In genomic region chr5:181236954-181237641, GRCh38 we compare ENCODE assay signal across 22 cellular contexts. TPM values are rescaled to one million over a fixed set of nuclear protein-coding genes. Genes with fewer than 3 reads are reported as not detected.
DNase-seq lines count a peak whose midpoint lies in the region; ATAC-seq, FAIRE-seq and TF ChIP-seq lines count a peak whose summit lies in the region.
"Had no signal": no experiment of that assay in that cellular context is flagged by ENCODE, and none has a peak within 500 bp of the region (broad histone marks: within the 10 kb centered on the region; RNA-seq: fewer than 3 reads in every experiment).

No MANE protein-coding gene starts in this region.

- no peak overlapping the region for H3K4me3 Mint-ChIP-seq in activated T-cell treated with anti-CD3 and anti-CD28 coated beads, Interleukin-2, amount 50 U/mL, for 24 hours
- H3K4me3 Mint-ChIP-seq in neural progenitor cell = no peak overlapping the region
- H3K4me3 Mint-ChIP-seq in T-helper 2 cell treated with Interferon-gamma antibody and Interleukin-4, amounts not matched to agents 5 μg/mL and 100 μg/mL, for 36 hours = no peak overlapping the region
- H3K4me3 Mint-ChIP-seq: type B pancreatic cell had no signal

- H2AFZ ChIP-seq in GM12878 (ENCODE audit: control insufficient read depth, low read depth, low read length) (no peak overlapping the region), neural progenitor cell (replicated peaks) (no peak overlapping the region)

- H3K9ac ChIP-seq in HUES64 (ENCODE audit: low read depth, low read length) (no peak overlapping the region), GM12878 (ENCODE audit: control insufficient read depth, insufficient read depth, low read length) (no peak overlapping the region), neural progenitor cell (peak overlapping the region; percentile 27)
- H3K9ac ChIP-seq: BLaER1 had no signal

- H3K36me3 Mint-ChIP-seq in activated T-cell treated with anti-CD3 and anti-CD28 coated beads, Interleukin-2, amount 50 U/mL, for 24 hours (ENCODE audit: low read depth) = peaks cover 92% of the 10 kb centered on the region
- H3K36me3 Mint-ChIP-seq in neural progenitor cell = peaks cover 47% of the 10 kb centered on the region
- peaks cover 87% of the 10 kb centered on the region for H3K36me3 Mint-ChIP-seq in T-helper 2 cell treated with Interferon-gamma antibody and Interleukin-4, amounts not matched to agents 5 μg/mL and 100 μg/mL, for 36 hours (ENCODE audit: low read depth)

- no peak for ATAC-seq in GM12878
- ATAC-seq: HCT116, left cardiac atrium had no signal

- SMC1A ChIA-PET in GM12878 (lab: Charles Lee; ENCODE audit: uncharacterized antibody, unreplicated experiment) = no interaction called here

- POLR2A ChIA-PET in GM12878 (lab: Charles Lee) = interaction anchor here (0.9 to 1.8 kb wide), 3 partner anchors 14 to 46 kb away, joined by 3 to 7 read pairs (median 3); partner anchors contain the start of gene TRIM41

- FAIRE-seq in GM12878 (lab: Jason Lieb, UNC) = no peak
- FAIRE-seq: colon had no signal

- no peak overlapping the region for H3K4me2 ChIP-seq in GM12878 (ENCODE audit: control insufficient read depth, insufficient read depth)
- H3K4me2 ChIP-seq in neural progenitor cell = no peak overlapping the region
- H3K4me2 ChIP-seq: BLaER1, smooth muscle cell had no signal

- H3K27ac ChIP-seq in HUES64 (ENCODE audit: low read depth, low read length) = peak overlapping the region; percentile 5; the same call in 1 of the 2 replicates
- no peak overlapping the region for H3K27ac ChIP-seq in GM12878 (ENCODE audit: control insufficient read depth, insufficient read depth)
- H3K27ac ChIP-seq in neural progenitor cell = peak overlapping the region; percentile 70
- H3K27ac ChIP-seq in sigmoid colon = no peak overlapping the region
- H3K27ac ChIP-seq: BLaER1, stomach had no signal

- H3K79me2 ChIP-seq in GM12878 (ENCODE audit: control insufficient read depth, insufficient read depth, low read length) (peaks cover 40% of the 10 kb centered on the region), neural progenitor cell (ENCODE audit: low read depth) (peaks cover 42% of the 10 kb centered on the region)

- peaks cover 15% of the 10 kb centered on the region for H4K20me1 ChIP-seq in GM12878 (ENCODE audit: control insufficient read depth, insufficient read depth)
- H4K20me1 ChIP-seq in neural progenitor cell (ENCODE audit: low read depth) = peaks cover 76% of the 10 kb centered on the region

- BruUV-seq in GM12878 (replicated peaks; lab: Mats Ljungman, UMichigan) = no TSS peak

- no peaks in the 10 kb centered on the region for H3K9me3 ChIP-seq in HUES64 (ENCODE audit: insufficient read depth, low read depth, low read length)
- H3K9me3 ChIP-seq in GM12878 (replicated peaks; ENCODE audit: control insufficient read depth, insufficient read depth, low read length) = no peaks in the 10 kb centered on the region
- no peaks in the 10 kb centered on the region for H3K9me3 ChIP-seq in neural progenitor cell (ENCODE audit: low read depth)
- H3K9me3 ChIP-seq in sigmoid colon = no peaks in the 10 kb centered on the region
- H3K9me3 ChIP-seq: BLaER1, stomach had no signal

- no peak for TF ChIP-seq CTCF in GM12878 (IDR thresholded peaks at IDR 0.05 in 2 of 3, conservative IDR thresholded peaks at IDR 0.05 in 1 of 3; ENCODE audit: control insufficient read depth in 2 of 3, extremely low read depth in 1 of 3, insufficient read depth in 1 of 3, low read depth in 3 of 3, low read length in 3 of 3)
- TF ChIP-seq CTCF in neural progenitor cell (IDR thresholded peaks at IDR 0.05) = no peak
- TF ChIP-seq CTCF in sigmoid colon (IDR thresholded peaks at IDR 0.05) = no peak

- no peak for TF ChIP-seq RAD21 in GM12878 (IDR thresholded peaks at IDR 0.05; ENCODE audit: insufficient read depth, low read depth, low read length)

- H3K36me3 ChIP-seq in HUES64 (ENCODE audit: insufficient read depth, low read length) = peaks cover 94% of the 10 kb centered on the region
- H3K36me3 ChIP-seq in GM12878 (ENCODE audit: control insufficient read depth in 2 of 2, insufficient read depth in 2 of 2, low read length in 1 of 2) = peaks cover 47 to 53% of the 10 kb centered on the region in 2 experiments
- H3K36me3 ChIP-seq in neural progenitor cell = peaks cover 17% of the 10 kb centered on the region
- peaks cover 80 to 100% (median 85%) of the 10 kb centered on the region in 4 donors for H3K36me3 ChIP-seq in sigmoid colon

- H3K27me3 Mint-ChIP-seq in activated T-cell treated with anti-CD3 and anti-CD28 coated beads, Interleukin-2, amount 50 U/mL, for 24 hours = no peaks in the 10 kb centered on the region
- H3K27me3 Mint-ChIP-seq in neural progenitor cell (ENCODE audit: insufficient read depth, low read depth) = peaks cover 7% of the 10 kb centered on the region
- no peaks in the 10 kb centered on the region for H3K27me3 Mint-ChIP-seq in T-helper 2 cell treated with Interferon-gamma antibody and Interleukin-4, amounts not matched to agents 5 μg/mL and 100 μg/mL, for 36 hours (ENCODE audit: low read depth)
- H3K27me3 Mint-ChIP-seq: activated CD4-positive, alpha-beta T cell treated with anti-CD3 and anti-CD28 coated beads, Interleukin-2, amount 10 ng/mL, durations not matched to agents 24 days and 14 days; type B pancreatic cell had no signal

- intact Hi-C loops in GM12878 (cut with micrococcal nuclease; ENCODE audit: unreplicated experiment) = no loop called here
- intact Hi-C loops in sigmoid colon (cut with DNase I) = no loop called here

- RAD21 ChIA-PET in GM12878 (lab: Charles Lee; ENCODE audit: unreplicated experiment) = no interaction called here

- in situ Hi-C loops in GM12878 (cut with MboI) = no loop called here

- H3K27ac Mint-ChIP-seq in activated T-cell treated with anti-CD3 and anti-CD28 coated beads, Interleukin-2, amount 50 U/mL, for 24 hours = peak overlapping the region; percentile 100
- H3K27ac Mint-ChIP-seq in neural progenitor cell = no peak overlapping the region
- H3K27ac Mint-ChIP-seq in T-helper 2 cell treated with Interferon-gamma antibody and Interleukin-4, amounts not matched to agents 5 μg/mL and 100 μg/mL, for 36 hours = no peak overlapping the region

- H3K27me3 ChIP-seq in HUES64 (ENCODE audit: insufficient read depth, low read length) (no peaks in the 10 kb centered on the region), GM12878 (replicated peaks in 1 of 2; ENCODE audit: control insufficient read depth in 2 of 2, insufficient read depth in 2 of 2, low read length in 1 of 2) (no peaks in the 10 kb centered on the region), neural progenitor cell (no peaks in the 10 kb centered on the region), sigmoid colon (no peaks in the 10 kb centered on the region)
- H3K27me3 ChIP-seq: BLaER1, stomach had no signal

- peaks cover 84% of the 10 kb centered on the region for H3F3A ChIP-seq in neural progenitor cell (ENCODE audit: low read depth)

- TF ChIP-seq EP300 in GM12878 (IDR thresholded peaks at IDR 0.05; ENCODE audit: borderline replicate concordance in 1 of 2, control insufficient read depth in 1 of 2, low read depth in 2 of 2, low read length in 2 of 2) (no peak), sigmoid colon (IDR thresholded peaks at IDR 0.05) (no peak)

- TF ChIP-seq POLR2A in GM12878 (IDR thresholded peaks at IDR 0.05; ENCODE audit: low read depth, low read length) = peak; percentile 63
- TF ChIP-seq POLR2A in sigmoid colon (IDR thresholded peaks at IDR 0.05) = no peak

- CTCF ChIA-PET in GM12878 (lab: Yijun Ruan, JAX) = interaction anchor here (1.0 kb wide), 1 partner anchor 12 kb away, joined by 3 read pairs; no protein-coding TSS in a partner anchor

- H3K4me1 Mint-ChIP-seq in activated T-cell treated with anti-CD3 and anti-CD28 coated beads, Interleukin-2, amount 50 U/mL, for 24 hours (ENCODE audit: low read depth) = peaks cover 42% of the 10 kb centered on the region
- H3K4me1 Mint-ChIP-seq in neural progenitor cell = peaks cover 12% of the 10 kb centered on the region
- peaks cover 20% of the 10 kb centered on the region for H3K4me1 Mint-ChIP-seq in T-helper 2 cell treated with Interferon-gamma antibody and Interleukin-4, amounts not matched to agents 5 μg/mL and 100 μg/mL, for 36 hours (ENCODE audit: low read depth)

- H3K9me3 Mint-ChIP-seq in activated T-cell treated with anti-CD3 and anti-CD28 coated beads, Interleukin-2, amount 50 U/mL, for 24 hours = peaks cover 2% of the 10 kb centered on the region
- no peaks in the 10 kb centered on the region for H3K9me3 Mint-ChIP-seq in neural progenitor cell
- H3K9me3 Mint-ChIP-seq in T-helper 2 cell treated with Interferon-gamma antibody and Interleukin-4, amounts not matched to agents 5 μg/mL and 100 μg/mL, for 36 hours = no peaks in the 10 kb centered on the region
- H3K9me3 Mint-ChIP-seq: activated CD4-positive, alpha-beta T cell treated with anti-CD3 and anti-CD28 coated beads, Interleukin-2, amount 10 ng/mL, durations not matched to agents 24 days and 14 days; type B pancreatic cell had no signal

- no peak for DNase-seq in activated T-cell treated with anti-CD3 and anti-CD28 coated beads, Interleukin-2, amount 50 U/mL, for 24 hours
- DNase-seq in activated T-cell treated with anti-CD3 and anti-CD28 coated beads for 4 hours (no peak), GM12878 (ENCODE audit: low read depth, low spot score) (no peak), neural progenitor cell (ENCODE audit: low spot score) (no peak), sigmoid colon (no peak), SK-N-DZ (ENCODE audit: low spot score) (no peak)
- no peak for DNase-seq in T-helper 2 cell treated with Interferon-gamma antibody and Interleukin-4, amounts not matched to agents 5 μg/mL and 100 μg/mL, for 36 hours (ENCODE audit: low spot score)
- DNase-seq: activated CD4-positive, alpha-beta T cell treated with anti-CD3 and anti-CD28 coated beads, Interleukin-2, amount 10 ng/mL, durations not matched to agents 24 days and 14 days; left cardiac atrium; midbrain; NCI-H1694; NCI-H748 treated with DMSO at 0.1 percent for 48 hours; Right ventricle myocardium superior; stimulated activated CD4-positive, alpha-beta T cell treated with anti-CD3 and anti-CD28 coated beads, Interleukin-2, amount 100 ng/mL, for 48 hours; stomach had no signal

- H3K4me3 ChIP-seq in HUES64 (ENCODE audit: low read length) (no peak overlapping the region), GM12878 (no peak overlapping the region), neural progenitor cell (no peak overlapping the region), sigmoid colon (no peak overlapping the region)
- H3K4me3 ChIP-seq: BLaER1, smooth muscle cell, stomach had no signal

- WGBS in HUES64 = 96% methylated on average over 10 of the region's 10 CpGs
- WGBS in GM12878 (ENCODE audit: insufficient coverage, insufficient replicate concordance, low lambda C conversion rate, missing lambda C conversion rate) = 93% methylated on average over 10 of the region's 10 CpGs
- WGBS in sigmoid colon, 2 donors = 79 to 89% methylated on average over 10 of the region's 10 CpGs

- peaks cover 6% of the 10 kb centered on the region; the same call in 1 of the 2 replicates for H3K4me1 ChIP-seq in HUES64 (ENCODE audit: insufficient read depth, low read length)
- H3K4me1 ChIP-seq in GM12878 (ENCODE audit: control insufficient read depth, insufficient read depth, low read length) = peaks cover 11% of the 10 kb centered on the region
- H3K4me1 ChIP-seq in neural progenitor cell = peaks cover 9% of the 10 kb centered on the region
- H3K4me1 ChIP-seq in sigmoid colon = peaks cover 0 to 16% (median 14%) of the 10 kb centered on the region in 4 donors

RNA-seq across cellular contexts. Expression of gene RACK1, which starts 6.6 kb away (rescaled TPM):
- polyA plus RNA-seq in HUES64 (2013, experiment 1 of 2) = 2,091 TPM
- polyA plus RNA-seq in HUES64 (2013, experiment 2 of 2) = 2,124 TPM
- total RNA-seq in GM12878 (2013; cell fraction: nucleolus; rRNA removed) = 1,060 and 1,082 TPM in 2 replicates
- 6,385 and 6,584 TPM in 2 replicates for total RNA-seq in GM12878 (2014; rRNA removed)
- 4,111 and 4,251 TPM in 2 replicates for total RNA-seq in GM12878 (2014; rRNA removed; fragmentation: Illumina TruSeq; extraction: Trizol)
- 2,742 and 2,873 TPM in 2 replicates for total RNA-seq in GM12878 (2021)
- 2,498 TPM for polyA plus RNA-seq in GM12878 (2011; ENCODE audit: low read depth)
- polyA plus RNA-seq in GM12878 (2011; rRNA removed) = 2,058 and 4,963 TPM in 2 replicates
- 6,471 and 7,747 TPM in 2 replicates for polyA plus RNA-seq in GM12878 (2011; cell fraction: cytosol; rRNA removed)
- polyA plus RNA-seq in GM12878 (2011; cell fraction: nucleus; rRNA removed) = 2,792 and 3,345 TPM in 2 replicates
- polyA plus RNA-seq in GM12878 (2012) = 4,319 and 4,635 TPM in 2 replicates
- 2,869 and 4,083 TPM in 2 replicates for polyA plus RNA-seq in GM12878 (2014; fragmentation: Illumina TruSeq; extraction: Trizol)
- polyA plus RNA-seq in GM12878 (2014; fragmentation: Nextera tagmentation; extraction: Ambion mirVana) = 1,000 to 10,000 TPM; 3,729 to 5,412 TPM
- polyA plus RNA-seq in GM12878 (2014; rRNA removed) = 5,813 and 5,897 TPM in 2 replicates
- 1,000 to 10,000 TPM; 1,365 to 1,424 TPM for polyA plus RNA-seq in GM12878 (2016; fragmentation: Nextera tagmentation; extraction: Ambion mirVana)
- polyA minus RNA-seq in GM12878 (2011; rRNA and poly(A)+ RNA removed) = 6,568 and 9,193 TPM in 2 replicates
- polyA minus RNA-seq in GM12878 (2011; cell fraction: cytosol; rRNA and poly(A)+ RNA removed) = 1,862 and 1,930 TPM in 2 replicates
- 910 and 1,213 TPM in 2 replicates for polyA minus RNA-seq in GM12878 (2011; cell fraction: nucleus; rRNA and poly(A)+ RNA removed)
- total RNA-seq in neural progenitor cell (ENCODE audit: low replicate concordance) = 2,816 and 3,567 TPM in 2 replicates
- 1,000 to 10,000 TPM; 2,029 to 2,209 (median 2,163) TPM for total RNA-seq in sigmoid colon
- polyA plus RNA-seq in sigmoid colon = 1,000 to 10,000 TPM; 1,821 to 2,943 (median 2,181) TPM
- 4,590 and 4,863 TPM in 2 replicates for polyA plus RNA-seq in SK-N-DZ (2014; cell fraction: cytosol; rRNA removed)
- 2,745 and 2,800 TPM in 2 replicates for polyA plus RNA-seq in SK-N-DZ (2014; cell fraction: nucleus; rRNA removed)

RNA-seq across cellular contexts. Expression of gene TRIM41, which starts 14.0 kb away (rescaled TPM):
- 13.2 TPM for polyA plus RNA-seq in HUES64 (2013, experiment 1 of 2)
- 12.2 TPM for polyA plus RNA-seq in HUES64 (2013, experiment 2 of 2)
- 30.1 and 34.3 TPM in 2 replicates for total RNA-seq in GM12878 (2013; cell fraction: nucleolus; rRNA removed)
- total RNA-seq in GM12878 (2014; rRNA removed) (16.0 and 17.2 TPM in 2 replicates), GM12878 (2014; rRNA removed; fragmentation: Illumina TruSeq; extraction: Trizol) (10.5 and 10.6 TPM in 2 replicates), GM12878 (2021) (24.6 and 28.9 TPM in 2 replicates), neural progenitor cell (ENCODE audit: low replicate concordance) (8.1 and 24.2 TPM in 2 replicates), sigmoid colon (10 to 100 TPM in 2 of 4 donors, 1 to 10 TPM in 2; 8.2 to 15.3 (median 11.8) TPM)
- 11.5 TPM for polyA plus RNA-seq in GM12878 (2011; ENCODE audit: low read depth)
- polyA plus RNA-seq in GM12878 (2011; rRNA removed) (14.8 and 17.7 TPM in 2 replicates), GM12878 (2014; fragmentation: Illumina TruSeq; extraction: Trizol) (9.4 and 10.6 TPM in 2 replicates), GM12878 (2014; fragmentation: Nextera tagmentation; extraction: Ambion mirVana) (1 to 10 TPM; 1.0 to 3.2 TPM), GM12878 (2014; rRNA removed) (21.5 and 24.4 TPM in 2 replicates), GM12878 (2016; fragmentation: Nextera tagmentation; extraction: Ambion mirVana) (1 to 10 TPM; 5.2 to 5.5 TPM), sigmoid colon (10 to 100 TPM; 13.2 to 25.3 (median 19.0) TPM)
- 16.4 and 21.9 TPM in 2 replicates for polyA plus RNA-seq in GM12878 (2011; cell fraction: cytosol; rRNA removed)
- polyA plus RNA-seq in GM12878 (2011; cell fraction: nucleus; rRNA removed) = 173 and 195 TPM in 2 replicates
- polyA plus RNA-seq in GM12878 (2012) = 21.7 and 28.2 TPM in 2 replicates
- 8.6 and 10.9 TPM in 2 replicates for polyA minus RNA-seq in GM12878 (2011; rRNA and poly(A)+ RNA removed)
- 6.8 and 7.5 TPM in 2 replicates for polyA minus RNA-seq in GM12878 (2011; cell fraction: cytosol; rRNA and poly(A)+ RNA removed)
- polyA minus RNA-seq in GM12878 (2011; cell fraction: nucleus; rRNA and poly(A)+ RNA removed) = 16.0 and 24.7 TPM in 2 replicates
- polyA plus RNA-seq in SK-N-DZ (2014; cell fraction: cytosol; rRNA removed) = 12.7 and 19.2 TPM in 2 replicates
- polyA plus RNA-seq in SK-N-DZ (2014; cell fraction: nucleus; rRNA removed) = 56.8 and 82.1 TPM in 2 replicates

RNA-seq across cellular contexts. Expression of gene TRIM52, which starts 23.8 kb away (rescaled TPM):
- 2.7 TPM for polyA plus RNA-seq in HUES64 (2013, experiment 1 of 2)
- polyA plus RNA-seq in HUES64 (2013, experiment 2 of 2) = 3.6 TPM
- total RNA-seq in GM12878 (2013; cell fraction: nucleolus; rRNA removed) = 46.6 and 48.5 TPM in 2 replicates
- total RNA-seq in GM12878 (2014; rRNA removed) = 6.5 and 7.1 TPM in 2 replicates
- 10.1 and 11.5 TPM in 2 replicates for total RNA-seq in GM12878 (2014; rRNA removed; fragmentation: Illumina TruSeq; extraction: Trizol)
- 8.4 and 8.6 TPM in 2 replicates for total RNA-seq in GM12878 (2021)
- 5.9 TPM for polyA plus RNA-seq in GM12878 (2011; ENCODE audit: low read depth)
- polyA plus RNA-seq in GM12878 (2011; rRNA removed) = 24.3 and 34.0 TPM in 2 replicates
- polyA plus RNA-seq in GM12878 (2011; cell fraction: cytosol; rRNA removed) = 12.3 and 13.7 TPM in 2 replicates
- polyA plus RNA-seq in GM12878 (2011; cell fraction: nucleus; rRNA removed) = 31.5 and 38.7 TPM in 2 replicates
- 10.7 and 12.3 TPM in 2 replicates for polyA plus RNA-seq in GM12878 (2012)
- polyA plus RNA-seq in GM12878 (2014; fragmentation: Illumina TruSeq; extraction: Trizol) = 12.4 and 14.7 TPM in 2 replicates
- polyA plus RNA-seq in GM12878 (2014; fragmentation: Nextera tagmentation; extraction: Ambion mirVana) = 1 to 10 TPM; 1.4 to 3.4 TPM
- polyA plus RNA-seq in GM12878 (2014; rRNA removed) = 11.6 and 13.4 TPM in 2 replicates
- polyA plus RNA-seq in GM12878 (2016; fragmentation: Nextera tagmentation; extraction: Ambion mirVana) = 1 to 10 TPM; 6.8 to 7.9 TPM
- polyA minus RNA-seq in GM12878 (2011; rRNA and poly(A)+ RNA removed) = 19.5 and 28.6 TPM in 2 replicates
- 6.1 and 7.9 TPM in 2 replicates for polyA minus RNA-seq in GM12878 (2011; cell fraction: cytosol; rRNA and poly(A)+ RNA removed)
- polyA minus RNA-seq in GM12878 (2011; cell fraction: nucleus; rRNA and poly(A)+ RNA removed) = 15.4 and 24.9 TPM in 2 replicates
- 7.9 and 9.4 TPM in 2 replicates for total RNA-seq in neural progenitor cell (ENCODE audit: low replicate concordance)
- total RNA-seq in sigmoid colon = 10 to 100 TPM in 3 of 4 donors, 1 to 10 TPM in 1; 7.1 to 26.9 (median 16.0) TPM
- 1 to 10 TPM; 4.2 to 9.6 (median 5.8) TPM for polyA plus RNA-seq in sigmoid colon
- polyA plus RNA-seq in SK-N-DZ (2014; cell fraction: cytosol; rRNA removed) = 18.3 TPM in 2 replicates
- 31.7 and 40.4 TPM in 2 replicates for polyA plus RNA-seq in SK-N-DZ (2014; cell fraction: nucleus; rRNA removed)

RNA-seq across cellular contexts. Expression of gene TRIM7, which starts 32.1 kb away (rescaled TPM):
- polyA plus RNA-seq in HUES64 (2013, experiment 1 of 2) = not detected
- 0.25 TPM for polyA plus RNA-seq in HUES64 (2013, experiment 2 of 2)
- total RNA-seq in GM12878 (2013; cell fraction: nucleolus; rRNA removed) = 0.59 and 0.84 TPM in 2 replicates
- total RNA-seq in GM12878 (2014; rRNA removed) (0.54 and 1.1 TPM in 2 replicates), GM12878 (2014; rRNA removed; fragmentation: Illumina TruSeq; extraction: Trizol) (0.22 and 0.46 TPM in 2 replicates), GM12878 (2021) (0.38 and 0.96 TPM in 2 replicates), neural progenitor cell (ENCODE audit: low replicate concordance) (not detected in 2 replicates), sigmoid colon (1 to 10 TPM in 3 of 4 donors, under 1 TPM in 1; 0.55 to 2.1 (median 1.1) TPM)
- 1.1 TPM for polyA plus RNA-seq in GM12878 (2011; ENCODE audit: low read depth)
- polyA plus RNA-seq in GM12878 (2011; rRNA removed) (1.6 TPM in 2 replicates), GM12878 (2014; fragmentation: Illumina TruSeq; extraction: Trizol) (0.32 and 0.33 TPM in 2 replicates), GM12878 (2014; fragmentation: Nextera tagmentation; extraction: Ambion mirVana) (under 1 TPM; 0.02 to 0.20 TPM), GM12878 (2014; rRNA removed) (0.84 and 1.1 TPM in 2 replicates), GM12878 (2016; fragmentation: Nextera tagmentation; extraction: Ambion mirVana) (1 to 10 TPM in 1 of 2 experiments, under 1 TPM in 1; 0.44 to 1.3 TPM), sigmoid colon (1 to 10 TPM in 2 of 3 donors, under 1 TPM in 1; 0.60 to 5.3 (median 3.2) TPM)
- polyA plus RNA-seq in GM12878 (2011; cell fraction: cytosol; rRNA removed) = 0.97 and 1.0 TPM in 2 replicates
- polyA plus RNA-seq in GM12878 (2011; cell fraction: nucleus; rRNA removed) = 2.2 and 2.4 TPM in 2 replicates
- polyA plus RNA-seq in GM12878 (2012) = 0.87 and 1.7 TPM in 2 replicates
- 0.80 and 0.88 TPM in 2 replicates for polyA minus RNA-seq in GM12878 (2011; rRNA and poly(A)+ RNA removed)
- 0.83 and 1.1 TPM in 2 replicates for polyA minus RNA-seq in GM12878 (2011; cell fraction: cytosol; rRNA and poly(A)+ RNA removed)
- polyA minus RNA-seq in GM12878 (2011; cell fraction: nucleus; rRNA and poly(A)+ RNA removed) = 0.73 and 1.5 TPM in 2 replicates
- polyA plus RNA-seq in SK-N-DZ (2014; cell fraction: cytosol; rRNA removed) = 0.17 and 1.8 TPM in 2 replicates
- 2.4 and 4.4 TPM in 2 replicates for polyA plus RNA-seq in SK-N-DZ (2014; cell fraction: nucleus; rRNA removed)
- total RNA-seq: A673, smooth muscle cell had no signal
- polyA plus RNA-seq: smooth muscle cell had no signal

Comparison
In these comparisons a context has a peak if more than half of its experiments do, and no peak if none do; other contexts are left out.
1. H3K27ac ChIP-seq: peak in HUES64 (single experiment) and neural progenitor cell (single experiment); none in GM12878 (single experiment) and sigmoid colon (0 of 4).